Comparison of ENCODE assay signal across 1 cellular context in the genomic region with DNA sequence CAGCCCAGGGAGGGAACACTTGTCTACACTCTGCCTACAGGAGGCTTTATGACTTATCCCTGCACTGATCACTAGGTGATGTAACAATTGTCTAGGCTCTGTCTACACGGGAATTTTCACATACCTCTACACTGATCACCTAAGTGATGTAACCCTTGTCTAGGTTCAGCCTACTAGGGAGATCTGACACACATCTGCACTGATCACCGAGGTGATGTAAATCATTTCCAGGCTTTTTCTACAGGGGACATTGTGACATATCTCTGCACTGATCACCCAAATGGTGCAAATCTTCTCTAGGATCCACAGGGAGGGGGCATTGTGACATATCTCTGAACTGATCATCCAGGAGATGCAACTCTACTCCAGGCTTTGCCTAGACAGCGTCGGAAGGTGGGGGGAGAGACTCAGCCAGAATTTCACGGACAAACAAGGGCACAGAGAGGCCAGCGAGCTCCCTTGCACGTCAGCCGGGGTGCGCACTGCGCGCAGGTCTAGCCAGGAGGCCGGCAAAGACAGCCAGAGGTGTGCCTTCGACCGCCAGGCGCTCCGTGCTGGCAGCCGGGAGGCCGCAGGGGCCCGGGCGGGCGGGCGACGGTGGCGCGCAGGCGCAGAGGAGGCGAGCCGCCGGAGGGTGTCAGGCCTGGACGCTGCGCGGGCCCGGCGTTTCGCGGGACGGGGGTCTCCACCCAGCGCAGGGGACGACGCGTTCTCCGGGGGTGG.
TF ChIP-seq lines count a peak whose summit lies in the region.

No MANE protein-coding gene starts in this region.

TF ChIP-seq in H1, 55 proteins besides CTCF, POLR2A, EP300 and RAD21 (continued from another document):
- TF ChIP-seq, protein P1, sequence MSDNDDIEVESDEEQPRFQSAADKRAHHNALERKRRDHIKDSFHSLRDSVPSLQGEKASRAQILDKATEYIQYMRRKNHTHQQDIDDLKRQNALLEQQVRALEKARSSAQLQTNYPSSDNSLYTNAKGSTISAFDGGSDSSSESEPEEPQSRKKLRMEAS (IDR thresholded peaks at IDR 0.05), result peak; percentile 76
- TF ChIP-seq GABPA (IDR thresholded peaks at IDR 0.05; ENCODE audit: borderline replicate concordance, insufficient read depth, low read length), result no peak
- TF ChIP-seq, protein P2, sequence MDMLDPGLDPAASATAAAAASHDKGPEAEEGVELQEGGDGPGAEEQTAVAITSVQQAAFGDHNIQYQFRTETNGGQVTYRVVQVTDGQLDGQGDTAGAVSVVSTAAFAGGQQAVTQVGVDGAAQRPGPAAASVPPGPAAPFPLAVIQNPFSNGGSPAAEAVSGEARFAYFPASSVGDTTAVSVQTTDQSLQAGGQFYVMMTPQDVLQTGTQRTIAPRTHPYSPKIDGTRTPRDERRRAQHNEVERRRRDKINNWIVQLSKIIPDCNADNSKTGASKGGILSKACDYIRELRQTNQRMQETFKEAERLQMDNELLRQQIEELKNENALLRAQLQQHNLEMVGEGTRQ (IDR thresholded peaks at IDR 0.05; ENCODE audit: low read length), result no peak
- TF ChIP-seq TBP (IDR thresholded peaks at IDR 0.05; ENCODE audit: low read depth, low read length), result no peak
- no peak for TF ChIP-seq EZH2 (IDR thresholded peaks at IDR 0.05; ENCODE audit: low read depth, low read length, severe bottlenecking)
- TF ChIP-seq, protein P3, sequence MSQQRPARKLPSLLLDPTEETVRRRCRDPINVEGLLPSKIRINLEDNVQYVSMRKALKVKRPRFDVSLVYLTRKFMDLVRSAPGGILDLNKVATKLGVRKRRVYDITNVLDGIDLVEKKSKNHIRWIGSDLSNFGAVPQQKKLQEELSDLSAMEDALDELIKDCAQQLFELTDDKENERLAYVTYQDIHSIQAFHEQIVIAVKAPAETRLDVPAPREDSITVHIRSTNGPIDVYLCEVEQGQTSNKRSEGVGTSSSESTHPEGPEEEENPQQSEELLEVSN (IDR thresholded peaks at IDR 0.05), result peak; percentile 74
- TF ChIP-seq CTBP2 (IDR thresholded peaks at IDR 0.05; ENCODE audit: borderline replicate concordance, insufficient read depth, insufficient read length, low read length), result no peak
- no peak for TF ChIP-seq SP4 (IDR thresholded peaks at IDR 0.05; ENCODE audit: low read length)
TF ChIP-seq in H1: peak in this region for 3.
